17 cellular contexts compared by ENCODE assay signal in genomic region chr6:12941422-12941821, GRCh38.
A peak's percentile ranks its signal among the peaks of the same experiment; 100 is the strongest.
DNase-seq lines count a peak whose midpoint lies in the region; ATAC-seq lines count a peak whose summit lies in the region.
"Had no signal": no experiment of that assay in that cellular context is flagged by ENCODE, and none has a peak within 500 bp of the region (broad histone marks: within the 10 kb centered on the region; RNA-seq: fewer than 3 reads in every experiment).

No MANE protein-coding gene starts in this region.

- POLR2A ChIA-PET in activated naive CD8-positive, alpha-beta T cell treated with anti-CD3 and anti-CD28 coated beads, Interleukin-2, amount 10 ng/mL, durations not matched to agents 7 days and 5 days (lab: Charles Lee) = no interaction called here

- in situ Hi-C loops in KBM-7 (cut with MboI; ENCODE audit: low pct_unique_long_range_greater_than_20kb, low sequenced_read_pairs) = no loop called here

- peaks cover 15% of the 10 kb centered on the region for H3K27me3 Mint-ChIP-seq in activated naive CD8-positive, alpha-beta T cell treated with anti-CD3 and anti-CD28 coated beads, Interleukin-2, amount 10 ng/mL, durations not matched to agents 7 days and 5 days
- H3K27me3 Mint-ChIP-seq in natural killer cell treated with Interleukin-12 subunit alpha and Interleukin-12 subunit beta and Interleukin-15 and Interleukin-18, amount 100 ng/mL, for 72 hours = peaks cover 12 to 16% of the 10 kb centered on the region in 2 donors

- peak overlapping the region; percentile 32 to 44 for H3K27ac Mint-ChIP-seq in activated naive CD4-positive, alpha-beta T cell treated with anti-CD3 and anti-CD28 coated beads, Interleukin-2, amount 50 U/mL, for 72 hours
- peak overlapping the region; percentile 63 for H3K27ac Mint-ChIP-seq in activated naive CD8-positive, alpha-beta T cell treated with anti-CD3 and anti-CD28 coated beads, Interleukin-2, amount 10 ng/mL, durations not matched to agents 7 days and 5 days
- peak overlapping the region; percentile 12 to 71 for H3K27ac Mint-ChIP-seq in natural killer cell treated with Interleukin-12 subunit alpha and Interleukin-12 subunit beta and Interleukin-15 and Interleukin-18, amount 100 ng/mL, for 72 hours
- H3K27ac Mint-ChIP-seq: dendritic cell treated with granulocyte-macrophage colony-stimulating factor and Interleukin-4, amounts not matched to agents 40 ng/mL and 50 ng/mL, for 4 days had no signal

- H3K36me3 Mint-ChIP-seq in activated naive CD4-positive, alpha-beta T cell treated with anti-CD3 and anti-CD28 coated beads, Interleukin-2, amount 50 U/mL, for 72 hours = no peaks in the 10 kb centered on the region
- no peaks in the 10 kb centered on the region for H3K36me3 Mint-ChIP-seq in activated naive CD8-positive, alpha-beta T cell treated with anti-CD3 and anti-CD28 coated beads, Interleukin-2, amount 10 ng/mL, durations not matched to agents 7 days and 5 days
- H3K36me3 Mint-ChIP-seq in natural killer cell treated with Interleukin-12 subunit alpha and Interleukin-12 subunit beta and Interleukin-15 and Interleukin-18, amount 100 ng/mL, for 72 hours = no peaks in the 10 kb centered on the region

- no peak for DNase-seq in activated naive CD4-positive, alpha-beta T cell treated with anti-CD3 and anti-CD28 coated beads, Interleukin-2, amount 50 U/mL, for 72 hours (ENCODE audit: low spot score in 2 of 2)
- DNase-seq in activated naive CD4-positive, alpha-beta T cell treated with anti-CD3 and anti-CD28 coated beads, Interleukin-2, amount 50 U/mL, for 16 hours = no peak
- peak; percentile 85 for DNase-seq in KBM-7
- peak; percentile 34 for DNase-seq in activated naive CD8-positive, alpha-beta T cell treated with anti-CD3 and anti-CD28 coated beads, Interleukin-2, amount 10 ng/mL, durations not matched to agents 7 days and 5 days
- no peak for DNase-seq in natural killer cell treated with Interleukin-12 subunit alpha and Interleukin-12 subunit beta and Interleukin-15 and Interleukin-18, amount 100 ng/mL, for 72 hours (ENCODE audit: low spot score)
- DNase-seq in iPS-NIHi7 (ENCODE audit: extremely low spot score) = no peak
- no peak for DNase-seq in GF-D8 (lab: John Stamatoyannopoulos, UW)
- DNase-seq: activated effector memory CD4-positive, alpha-beta T cell treated with anti-CD3 and anti-CD28 coated beads, Interleukin-2, amount 50 U/mL, for 16 hours; body of pancreas; DND-41; NCI-H1092; PC-9; SK-N-SH; stimulated activated CD4-positive, alpha-beta T cell treated with anti-CD3 and anti-CD28 coated beads, Interleukin-2, amount 100 ng/mL, for 48 hours; testis had no signal

- ATAC-seq in activated naive CD4-positive, alpha-beta T cell treated with anti-CD3 and anti-CD28 coated beads, Interleukin-2, amount 50 U/mL, for 72 hours = peak; percentile 51 to 59
- peak; percentile 83 for ATAC-seq in activated naive CD8-positive, alpha-beta T cell treated with anti-CD3 and anti-CD28 coated beads, Interleukin-2, amount 10 ng/mL, durations not matched to agents 7 days and 5 days (ENCODE audit: low read depth)
- ATAC-seq in natural killer cell treated with Interleukin-12 subunit alpha and Interleukin-12 subunit beta and Interleukin-15 and Interleukin-18, amount 100 ng/mL, for 72 hours = peak; percentile 58 to 66
- no peak for ATAC-seq in HG03280 (IDR thresholded peaks at IDR 0.05; ENCODE audit: unreplicated experiment)
- ATAC-seq: body of pancreas had no signal

- peaks cover 15% of the 10 kb centered on the region for H3K4me1 Mint-ChIP-seq in activated naive CD8-positive, alpha-beta T cell treated with anti-CD3 and anti-CD28 coated beads, Interleukin-2, amount 10 ng/mL, durations not matched to agents 7 days and 5 days
- peaks cover 7 to 10% of the 10 kb centered on the region in 2 donors for H3K4me1 Mint-ChIP-seq in natural killer cell treated with Interleukin-12 subunit alpha and Interleukin-12 subunit beta and Interleukin-15 and Interleukin-18, amount 100 ng/mL, for 72 hours (ENCODE audit: low read depth in 2 of 2)

- H3K4me3 Mint-ChIP-seq in activated naive CD8-positive, alpha-beta T cell treated with anti-CD3 and anti-CD28 coated beads, Interleukin-2, amount 10 ng/mL, durations not matched to agents 7 days and 5 days = peak overlapping the region; percentile 36
- H3K4me3 Mint-ChIP-seq in natural killer cell treated with Interleukin-12 subunit alpha and Interleukin-12 subunit beta and Interleukin-15 and Interleukin-18, amount 100 ng/mL, for 72 hours = no peak overlapping the region
- H3K4me3 Mint-ChIP-seq: dendritic cell treated with granulocyte-macrophage colony-stimulating factor and Interleukin-4, amounts not matched to agents 40 ng/mL and 50 ng/mL, for 4 days had no signal

- no peaks in the 10 kb centered on the region for H3K9me3 Mint-ChIP-seq in activated naive CD4-positive, alpha-beta T cell treated with anti-CD3 and anti-CD28 coated beads, Interleukin-2, amount 50 U/mL, for 72 hours
- H3K9me3 Mint-ChIP-seq in activated naive CD8-positive, alpha-beta T cell treated with anti-CD3 and anti-CD28 coated beads, Interleukin-2, amount 10 ng/mL, durations not matched to agents 7 days and 5 days = peaks cover 2% of the 10 kb centered on the region
- no peaks in the 10 kb centered on the region for H3K9me3 Mint-ChIP-seq in natural killer cell treated with Interleukin-12 subunit alpha and Interleukin-12 subunit beta and Interleukin-15 and Interleukin-18, amount 100 ng/mL, for 72 hours

Comparison
In these comparisons a context has a peak if more than half of its experiments do, and no peak if none do; other contexts are left out.
1. DNase-seq: peak in KBM-7 (single experiment) and activated naive CD8-positive, alpha-beta T cell treated with anti-CD3 and anti-CD28 coated beads, Interleukin-2, amount 10 ng/mL, durations not matched to agents 7 days and 5 days (single experiment); none in activated naive CD4-positive, alpha-beta T cell treated with anti-CD3 and anti-CD28 coated beads, Interleukin-2, amount 50 U/mL, for 72 hours (0 of 2), activated naive CD4-positive, alpha-beta T cell treated with anti-CD3 and anti-CD28 coated beads, Interleukin-2, amount 50 U/mL, for 16 hours (single experiment), natural killer cell treated with Interleukin-12 subunit alpha and Interleukin-12 subunit beta and Interleukin-15 and Interleukin-18, amount 100 ng/mL, for 72 hours (single experiment), iPS-NIHi7 (single experiment) and GF-D8 (single experiment).
2. Peak in every context shown above with its lines, with median percentiles within 50 percentile points of each other: H3K27ac Mint-ChIP-seq.